1 cellular context compared by ENCODE assay signal in genomic region chr16:69339289-69340094, GRCh38.
TF ChIP-seq lines count a peak whose summit lies in the region.

COG8 (minus strand) TSS chr16:69339564; CDS start chr16:69339552, 12 bp downstream.
NIP7 (plus strand) TSS chr16:69339772; CDS start chr16:69339830, 58 bp downstream.

TF ChIP-seq in HEK293, 187 proteins besides CTCF, POLR2A, EP300 and RAD21 (continued from another document and continues in another):
- TF ChIP-seq PRDM4 (tag by site-specific recombination; IDR thresholded peaks at IDR 0.05) (no peak), ZNF473 (tag by site-specific recombination; IDR thresholded peaks at IDR 0.05) (no peak), TCF7L2 (IDR thresholded peaks at IDR 0.05; ENCODE audit: borderline replicate concordance, low read depth, low read length) (no peak), ZNF670 (tag by site-specific recombination; IDR thresholded peaks at IDR 0.05; ENCODE audit: low read depth) (no peak), ZNF830 (tag by site-specific recombination; IDR thresholded peaks at IDR 0.05; ENCODE audit: low read depth) (no peak), ZNF138 (tag by site-specific recombination; IDR thresholded peaks at IDR 0.05; ENCODE audit: borderline replicate concordance) (no peak), SP3 (tag by site-specific recombination; IDR thresholded peaks at IDR 0.05) (peak; percentile 38; the same call in 1 of the 2 replicates), ZNF776 (tag by site-specific recombination; IDR thresholded peaks at IDR 0.05; ENCODE audit: borderline replicate concordance) (no peak), ZNF324 (tag by site-specific recombination; IDR thresholded peaks at IDR 0.05) (no peak; the same call in 1 of the 2 replicates), ZNF19 (tag by site-specific recombination; IDR thresholded peaks at IDR 0.05; ENCODE audit: low read depth) (no peak), KLF9 (tag by site-specific recombination; IDR thresholded peaks at IDR 0.05; ENCODE audit: low read depth) (peak; percentile 78), ZBTB20 (tag by site-specific recombination; IDR thresholded peaks at IDR 0.05) (no peak; the same call in 1 of the 2 replicates), ZNF654 (tag by site-specific recombination; IDR thresholded peaks at IDR 0.05; ENCODE audit: low read depth) (no peak), ZNF600 (tag by site-specific recombination; IDR thresholded peaks at IDR 0.05) (peak; percentile 68; the same call in 1 of the 2 replicates), ZNF10 (tag by site-specific recombination; IDR thresholded peaks at IDR 0.05) (peak; percentile 77), ZSCAN16 (tag by site-specific recombination; IDR thresholded peaks at IDR 0.05) (0 out of 2 replicates have a peak, but pooled peaks have one; percentile 26), ZBTB10 (tag by site-specific recombination; IDR thresholded peaks at IDR 0.05) (no peak), YY1 (tag by site-specific recombination; IDR thresholded peaks at IDR 0.05) (peak; percentile 86), ZNF311 (tag by site-specific recombination; IDR thresholded peaks at IDR 0.05; ENCODE audit: borderline replicate concordance) (no peak), TSHZ1 (tag by site-specific recombination; IDR thresholded peaks at IDR 0.05; ENCODE audit: borderline replicate concordance) (no peak), ZNF239 (tag by site-specific recombination; IDR thresholded peaks at IDR 0.05) (no peak), ZNF394 (tag by site-specific recombination; IDR thresholded peaks at IDR 0.05; ENCODE audit: borderline replicate concordance) (no peak; the same call in 1 of the 2 replicates), ZNF624 (tag by site-specific recombination; IDR thresholded peaks at IDR 0.05) (no peak), ZNF596 (tag by site-specific recombination; IDR thresholded peaks at IDR 0.05) (no peak), ZNF16 (tag by site-specific recombination; IDR thresholded peaks at IDR 0.05; ENCODE audit: low read depth) (no peak), SETDB1 (IDR thresholded peaks at IDR 0.05; ENCODE audit: insufficient read length, low read length) (peak; percentile 33), ZNF571 (tag by site-specific recombination; IDR thresholded peaks at IDR 0.05) (no peak), ZNF521 (tag by site-specific recombination; IDR thresholded peaks at IDR 0.05) (no peak), ZNF560 (tag by site-specific recombination; IDR thresholded peaks at IDR 0.05; ENCODE audit: borderline replicate concordance) (no peak), HOXC10 (CRISPR knock-in tag; IDR thresholded peaks at IDR 0.05) (no peak), RBAK (tag by site-specific recombination; IDR thresholded peaks at IDR 0.05) (no peak), EGR2 (tag by site-specific recombination; IDR thresholded peaks at IDR 0.05; ENCODE audit: low read depth) (peak; percentile 27; the same call in 1 of the 2 replicates), PRDM10 (tag by site-specific recombination; IDR thresholded peaks at IDR 0.05) (peak; percentile 87), ZNF426 (tag by site-specific recombination; IDR thresholded peaks at IDR 0.05) (no peak), ZNF692 (tag by site-specific recombination; IDR thresholded peaks at IDR 0.05) (peak; percentile 72), ZNF433 (tag by site-specific recombination; IDR thresholded peaks at IDR 0.05; ENCODE audit: low read depth) (no peak), ZNF585B (tag by site-specific recombination; IDR thresholded peaks at IDR 0.05) (no peak), KLF17 (tag by site-specific recombination; IDR thresholded peaks at IDR 0.05) (0 out of 2 replicates have a peak, but pooled peaks have one; percentile 47), ZBTB7A (tag by site-specific recombination; IDR thresholded peaks at IDR 0.05; ENCODE audit: low read depth) (no peak), SP2 (tag by site-specific recombination; IDR thresholded peaks at IDR 0.05) (peak; percentile 91), ZNF214 (tag by site-specific recombination; IDR thresholded peaks at IDR 0.05; ENCODE audit: borderline replicate concordance) (no peak), ZNF146 (tag by site-specific recombination; IDR thresholded peaks at IDR 0.05) (no peak), ZNF112 (tag by site-specific recombination; IDR thresholded peaks at IDR 0.05) (no peak), ZNF768 (tag by site-specific recombination; IDR thresholded peaks at IDR 0.05) (no peak), ZFP3 (tag by site-specific recombination; IDR thresholded peaks at IDR 0.05; ENCODE audit: low read depth) (no peak), ZNF280D (tag by site-specific recombination; IDR thresholded peaks at IDR 0.05) (no peak), ZNF514 (tag by site-specific recombination; IDR thresholded peaks at IDR 0.05) (no peak), ZNF121 (tag by site-specific recombination; IDR thresholded peaks at IDR 0.05) (no peak; the same call in 1 of the 2 replicates), KLF1 (tag by site-specific recombination; IDR thresholded peaks at IDR 0.05) (peak; percentile 94)
